ENCODE assay signal across 27 cellular contexts in genomic region chr14:59225281-59225680, GRCh38.
"Had no signal": no experiment of that assay in that cellular context is flagged by ENCODE, and none has a peak within 500 bp of the region (broad histone marks: within the 10 kb centered on the region; RNA-seq: fewer than 3 reads in every experiment).

No MANE protein-coding gene starts in this region.

- H3K27ac ChIP-seq: colonic mucosa, tibial artery, upper lobe of right lung had no signal

- H3K27ac Mint-ChIP-seq: activated B cell treated with CpG ODN at 0.5 μM for 24 hours; activated CD8-positive, alpha-beta T cell treated with anti-CD3 and anti-CD28 coated beads for 36 hours; activated naive CD4-positive, alpha-beta T cell treated with anti-CD3 and anti-CD28 coated beads, Interleukin-2, amount 50 U/mL, for 24 hours; activated T-helper 17 cell treated with anti-CD3 and anti-CD28 coated beads, Interleukin-2, amount 50 U/mL, for 72 hours; nephron; stimulated activated memory B cell treated with anti-CD40 and anti-IgM and Interleukin-4, amounts not matched to agents 10 μg/mL and 1 μg/mL and 100 μg/mL, for 72 hours; stimulated activated naive CD8-positive, alpha-beta T cell treated with anti-CD3 and anti-CD28 coated beads, Interleukin-15, amount 100 ng/mL, for 72 hours; T-cell had no signal

- DNase-seq: activated B cell treated with CpG ODN at 0.5 μM for 24 hours; activated CD4-positive, alpha-beta T cell treated with anti-CD3 and anti-CD28 coated beads, Interleukin-2, amount 50 U/mL, for 1 hour; activated CD8-positive, alpha-beta T cell treated with anti-CD3 and anti-CD28 coated beads for 36 hours; activated gamma-delta T cell treated with Interleukin-2 at 50 U/mL for 16 hours; activated T-cell treated with anti-CD3 and anti-CD28 coated beads, Interleukin-2, amount 50 U/mL, for 4 hours; anterior cingulate cortex; cerebellar nuclear complex; colonic mucosa; effector CD8-positive, alpha-beta T cell; posterior cingulate gyrus; small intestine; stimulated activated CD4-positive, alpha-beta T cell treated with anti-CD3 and anti-CD28 coated beads, Interleukin-1b, Interleukin-23, amount 100 ng/mL, for 48 hours; stimulated activated CD4-positive, alpha-beta T cell treated with anti-CD3 and anti-CD28 coated beads, Interleukin-4, amount 100 ng/mL, for 4 hours; stimulated activated CD8-positive, alpha-beta memory T cell treated with anti-CD3 and anti-CD28 coated beads, Interleukin-4, amount 100 ng/mL, for 48 hours; stimulated activated naive CD8-positive, alpha-beta T cell treated with anti-CD3 and anti-CD28 coated beads, Interleukin-15, amount 100 ng/mL, for 72 hours; T-cell; tibial artery; upper lobe of right lung had no signal

- H3K27me3 Mint-ChIP-seq: activated B cell treated with CpG ODN at 0.5 μM for 24 hours; activated CD8-positive, alpha-beta T cell treated with anti-CD3 and anti-CD28 coated beads for 36 hours; activated naive CD4-positive, alpha-beta T cell treated with anti-CD3 and anti-CD28 coated beads, Interleukin-2, amount 50 U/mL, for 24 hours; activated T-helper 17 cell treated with anti-CD3 and anti-CD28 coated beads, Interleukin-2, amount 50 U/mL, for 72 hours; stimulated activated memory B cell treated with anti-CD40 and anti-IgM and Interleukin-4, amounts not matched to agents 10 μg/mL and 1 μg/mL and 100 μg/mL, for 72 hours; stimulated activated naive CD8-positive, alpha-beta T cell treated with anti-CD3 and anti-CD28 coated beads, Interleukin-15, amount 100 ng/mL, for 72 hours; T-cell had no signal

- H3K9me3 Mint-ChIP-seq: activated B cell treated with CpG ODN at 0.5 μM for 24 hours; activated CD8-positive, alpha-beta T cell treated with anti-CD3 and anti-CD28 coated beads for 36 hours; activated naive CD4-positive, alpha-beta T cell treated with anti-CD3 and anti-CD28 coated beads, Interleukin-2, amount 50 U/mL, for 24 hours; activated T-cell treated with anti-CD3 and anti-CD28 coated beads, Interleukin-2, amount 50 U/mL, for 4 hours; activated T-helper 17 cell treated with anti-CD3 and anti-CD28 coated beads, Interleukin-2, amount 50 U/mL, for 72 hours; nephron; stimulated activated memory B cell treated with anti-CD40 and anti-IgM and Interleukin-4, amounts not matched to agents 10 μg/mL and 1 μg/mL and 100 μg/mL, for 72 hours; T-cell had no signal

- H3K4me3 Mint-ChIP-seq: activated B cell treated with CpG ODN at 0.5 μM for 24 hours; activated CD8-positive, alpha-beta T cell treated with anti-CD3 and anti-CD28 coated beads for 36 hours; activated naive CD4-positive, alpha-beta T cell treated with anti-CD3 and anti-CD28 coated beads, Interleukin-2, amount 50 U/mL, for 24 hours; activated T-cell treated with anti-CD3 and anti-CD28 coated beads, Interleukin-2, amount 50 U/mL, for 4 hours; activated T-helper 17 cell treated with anti-CD3 and anti-CD28 coated beads, Interleukin-2, amount 50 U/mL, for 72 hours; nephron; stimulated activated memory B cell treated with anti-CD40 and anti-IgM and Interleukin-4, amounts not matched to agents 10 μg/mL and 1 μg/mL and 100 μg/mL, for 72 hours; stimulated activated naive CD8-positive, alpha-beta T cell treated with anti-CD3 and anti-CD28 coated beads, Interleukin-15, amount 100 ng/mL, for 72 hours; T-cell had no signal

- H3K36me3 ChIP-seq: colonic mucosa, tibial artery, upper lobe of right lung had no signal

- ATAC-seq: activated CD8-positive, alpha-beta T cell treated with anti-CD3 and anti-CD28 coated beads for 36 hours; activated T-cell treated with anti-CD3 and anti-CD28 coated beads, Interleukin-2, amount 50 U/mL, for 4 hours; activated T-helper 17 cell treated with anti-CD3 and anti-CD28 coated beads, Interleukin-2, amount 50 U/mL, for 72 hours; gastroesophageal sphincter; left lobe of liver; sciatic nerve; stimulated activated memory B cell treated with anti-CD40 and anti-IgM and Interleukin-4, amounts not matched to agents 10 μg/mL and 1 μg/mL and 100 μg/mL, for 72 hours; stimulated activated naive CD8-positive, alpha-beta T cell treated with anti-CD3 and anti-CD28 coated beads, Interleukin-15, amount 100 ng/mL, for 72 hours; T-cell; upper lobe of right lung had no signal

- H3K4me1 ChIP-seq: colonic mucosa had no signal

- H3K9me3 ChIP-seq: colonic mucosa, gastroesophageal sphincter, tibial artery, upper lobe of right lung had no signal

- FAIRE-seq: endometrium, small intestine had no signal

- H3K27me3 ChIP-seq: colonic mucosa, gastroesophageal sphincter, tibial artery, upper lobe of right lung had no signal

- H3K4me3 ChIP-seq: colonic mucosa, gastroesophageal sphincter, lung, tibial artery, upper lobe of right lung had no signal
